Comparison of ENCODE assay signal across 1 cellular context in the genomic region with DNA sequence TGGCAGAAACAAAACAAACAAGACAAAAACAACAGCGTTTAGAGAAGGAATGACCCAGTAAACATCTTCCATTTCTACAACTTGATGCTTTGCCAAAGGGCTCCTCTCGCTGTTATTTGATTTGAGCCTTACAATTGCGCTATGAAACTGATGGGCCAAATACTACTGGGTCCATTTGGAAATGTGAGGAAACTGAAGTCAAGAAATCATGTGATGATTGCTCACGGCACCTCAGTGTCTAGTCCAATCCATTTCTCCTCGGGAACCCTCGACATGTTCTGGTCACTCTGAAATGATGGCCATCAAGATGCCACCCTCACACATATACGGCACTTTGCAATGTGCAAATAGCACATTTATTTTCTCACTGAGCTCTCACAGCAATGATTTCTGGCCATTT.
TF ChIP-seq lines count a peak whose summit lies in the region.

No MANE protein-coding gene starts in this region.

TF ChIP-seq in K562, 482 proteins besides CTCF, POLR2A, EP300 and RAD21 (continued from another document):
- TF ChIP-seq ETS1 (conservative IDR thresholded peaks at IDR 0.05; ENCODE audit: control insufficient read depth, low read depth, low read length) (no peak), HDGF (IDR thresholded peaks at IDR 0.05) (no peak)
